Comparison of ENCODE assay signal across 8 cellular contexts in the genomic region with DNA sequence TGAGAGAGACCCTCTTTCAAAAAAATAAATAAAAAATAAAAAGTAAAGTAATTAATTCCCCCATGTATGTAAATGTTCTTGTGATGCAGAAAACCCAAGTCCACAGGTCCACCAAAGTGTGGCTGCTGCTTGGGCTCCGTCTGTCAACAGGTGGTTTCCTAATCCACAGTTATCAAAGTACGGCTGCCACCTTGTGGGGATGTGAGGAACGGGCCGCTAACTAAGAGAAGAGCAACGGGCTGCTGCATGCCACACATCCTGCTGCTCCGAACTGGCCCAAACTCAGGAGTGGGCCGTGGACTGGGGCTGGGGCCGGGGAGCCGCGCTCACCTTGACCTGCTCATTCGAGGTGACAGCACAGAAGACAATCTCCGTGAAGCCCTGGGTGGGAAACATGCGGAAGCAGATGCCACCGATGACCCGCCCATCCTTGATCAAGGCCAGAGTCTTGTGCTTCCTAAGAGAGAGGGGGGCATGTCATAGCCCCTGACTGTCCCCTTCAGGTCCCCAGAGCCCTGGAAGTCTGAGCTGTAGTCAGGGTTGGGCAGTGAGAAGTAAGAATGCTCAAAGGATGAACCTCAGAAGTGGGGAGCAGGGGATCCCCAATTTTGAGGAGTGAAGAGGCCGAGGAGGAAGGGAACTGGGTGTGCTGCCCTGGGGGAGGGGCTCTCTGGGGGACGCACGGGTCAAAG. TPM values are rescaled to one million over a fixed set of nuclear protein-coding genes. Genes with fewer than 3 reads are reported as not detected.
DNase-seq lines count a peak whose midpoint lies in the region; ATAC-seq and TF ChIP-seq lines count a peak whose summit lies in the region.

No MANE protein-coding gene starts in this region.

- peak; percentile 11 for ATAC-seq in Right ventricle myocardium inferior
- ATAC-seq in GM19455 (IDR thresholded peaks at IDR 0.05; ENCODE audit: unreplicated experiment), result no peak

- peaks cover 35% of the 10 kb centered on the region for H3K4me1 Mint-ChIP-seq in activated naive CD8-positive, alpha-beta T cell (ENCODE audit: low read depth)

- peak overlapping the region; percentile 57 for H3K4me3 Mint-ChIP-seq in activated naive CD8-positive, alpha-beta T cell

- H3K36me3 ChIP-seq in prostate gland (no peaks in the 10 kb centered on the region), uterus (no peaks in the 10 kb centered on the region)

- peaks cover 8% of the 10 kb centered on the region for H3K4me1 ChIP-seq in prostate gland (replicated peaks)
- H3K4me1 ChIP-seq in uterus, result peaks cover 0 to 9% of the 10 kb centered on the region in 2 donors

- no peak overlapping the region for H3K27ac ChIP-seq in prostate gland
- H3K27ac ChIP-seq in uterus, result no peak overlapping the region

- no peaks in the 10 kb centered on the region for H3K9me3 Mint-ChIP-seq in activated naive CD8-positive, alpha-beta T cell (ENCODE audit: low read depth)

- H3K4me3 ChIP-seq in prostate gland, result no peak overlapping the region
- no peak overlapping the region for H3K4me3 ChIP-seq in uterus

- no peaks in the 10 kb centered on the region for H3K27me3 Mint-ChIP-seq in activated naive CD8-positive, alpha-beta T cell

- intact Hi-C loops in Right ventricle myocardium inferior (cut with DNase I), result loop anchor here (1.0 to 2.0 kb wide), 2 partner anchors 92 to 154 kb away; no protein-coding TSS in a partner anchor
- intact Hi-C loops in prostate gland (cut with DNase I), result loop anchor here (1.0 to 5.0 kb wide), 2 partner anchors 50 to 92 kb away; no protein-coding TSS in a partner anchor
- intact Hi-C loops in uterus (cut with DNase I; ENCODE audit: low total_unique reads), result loop anchor here (5.0 to 10.0 kb wide), 3 partner anchors 50 to 152 kb away; partner anchors contain the start of gene CNP

- POLR2A ChIA-PET in GM10248 (lab: Yijun Ruan, JAX), result no interaction called here

- TF ChIP-seq CTCF in GM10248 (IDR thresholded peaks at IDR 0.05; ENCODE audit: control extremely low read depth, extremely low read depth, low read depth, missing control alignments) (peak; percentile 85), prostate gland (IDR thresholded peaks at IDR 0.05) (peak; percentile 81 to 94 (median 87)), uterus (IDR thresholded peaks at IDR 0.05) (peak; percentile 75 to 86 (median 83))

- no peak for TF ChIP-seq POLR2A in prostate gland (IDR thresholded peaks at IDR 0.05)
- no peak for TF ChIP-seq POLR2A in uterus (IDR thresholded peaks at IDR 0.05)

- DNase-seq in GM10248 (ENCODE audit: extremely low spot score), result peak; percentile 83
- DNase-seq in NCI-H1436 (lab: John Stamatoyannopoulos, UW), result peak; percentile 83
- peak; percentile 50 to 79 for DNase-seq in SW 1271 (lab: John Stamatoyannopoulos, UW)
- DNase-seq in Right ventricle myocardium inferior (ENCODE audit: missing footprints), result peak; percentile 87
- peak; percentile 86 for DNase-seq in prostate gland (ENCODE audit: low spot score)
- DNase-seq in uterus, result peak; percentile 84 to 85

- CTCF ChIA-PET in GM10248 (lab: Yijun Ruan, JAX), result interaction anchor here (0.8 to 12.1 kb wide), 19 partner anchors 9 to 177 kb away, joined by 3 to 172 read pairs (median 8); partner anchors contain the start of genes CNP, DNAJC7, KCNH4 and NKIRAS2

- H3K27me3 ChIP-seq in prostate gland (replicated peaks; ENCODE audit: insufficient read depth) (no peaks in the 10 kb centered on the region), uterus (no peaks in the 10 kb centered on the region)

- H3K27ac Mint-ChIP-seq in activated naive CD8-positive, alpha-beta T cell, result peak overlapping the region; percentile 78

- no peaks in the 10 kb centered on the region for H3K9me3 ChIP-seq in prostate gland
- no peaks in the 10 kb centered on the region for H3K9me3 ChIP-seq in uterus

- H3K36me3 Mint-ChIP-seq in activated naive CD8-positive, alpha-beta T cell, result peaks cover 2% of the 10 kb centered on the region

- WGBS in prostate gland, result 36% methylated on average over 18 of the region's 18 CpGs

RNA-seq across cellular contexts. Expression of gene KAT2A, which starts 4.3 kb away (rescaled TPM):
- 22.0 TPM for total RNA-seq in Right ventricle myocardium inferior
- total RNA-seq in prostate gland, result 10 to 100 TPM; 32.9 to 90.1 TPM
- 10 to 100 TPM; 20.9 to 80.9 (median 39.2) TPM for total RNA-seq in uterus

RNA-seq across cellular contexts. Expression of gene DHX58, which starts 4.3 kb away (rescaled TPM):
- total RNA-seq in Right ventricle myocardium inferior (5.0 TPM), prostate gland (10 to 100 TPM; 26.7 to 38.6 TPM), uterus (10 to 100 TPM; 12.9 to 21.3 (median 16.2) TPM)

RNA-seq across cellular contexts. Expression of gene HSPB9, which starts 5.8 kb away (rescaled TPM):
- total RNA-seq in Right ventricle myocardium inferior, result 0.11 TPM
- 1 to 10 TPM in 1 of 2 donors, under 1 TPM in 1; 0.18 to 1.2 TPM for total RNA-seq in prostate gland
- under 1 TPM in 1 of 4 donors, not detected in 3; 0.28 TPM for total RNA-seq in uterus

RNA-seq across cellular contexts. Expression of gene ZNF385C, which starts 18.6 kb away (rescaled TPM):
- total RNA-seq in Right ventricle myocardium inferior (0.11 TPM), prostate gland (10 to 100 TPM in 1 of 2 donors, 1 to 10 TPM in 1; 2.3 to 11.8 TPM), uterus (1 to 10 TPM in 1 of 4 donors, under 1 TPM in 1, not detected in 2; 0.48 to 1.0 TPM)

RNA-seq across cellular contexts. Expression of gene RAB5C, which starts 37.9 kb away (rescaled TPM):
- total RNA-seq in Right ventricle myocardium inferior (45.6 TPM), prostate gland (100 to 1,000 TPM; 124 to 146 TPM), uterus (100 to 1,000 TPM in 1 of 4 donors, 10 to 100 TPM in 3; 51.7 to 105 (median 68.0) TPM)
